19 cellular contexts compared by ENCODE assay signal in the genomic region with DNA sequence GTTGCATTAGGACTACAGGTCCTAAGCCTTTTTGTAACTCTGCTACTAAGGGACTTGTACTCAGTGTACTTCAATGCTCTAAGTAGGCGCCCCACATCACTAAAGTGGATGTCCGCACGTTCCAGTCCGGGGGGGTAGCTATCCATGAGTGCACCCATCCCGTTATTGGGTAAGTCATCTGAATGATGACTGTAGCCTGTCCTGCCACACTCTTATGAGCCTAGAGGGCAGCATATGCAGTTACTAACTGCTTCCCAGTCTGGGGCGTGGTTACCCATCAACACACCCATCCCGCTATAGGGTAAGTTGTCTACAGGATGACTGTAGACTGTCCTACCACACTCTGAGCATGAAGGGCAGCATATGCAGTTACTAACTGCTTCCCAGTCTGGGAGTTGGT.
DNase-seq lines count a peak whose midpoint lies in the region; ATAC-seq, FAIRE-seq and TF ChIP-seq lines count a peak whose summit lies in the region.
"Had no signal": no experiment of that assay in that cellular context is flagged by ENCODE, and none has a peak within 500 bp of the region (broad histone marks: within the 10 kb centered on the region; RNA-seq: fewer than 3 reads in every experiment).

No MANE protein-coding gene starts in this region.

- H2AK5ac ChIP-seq in H9 (ENCODE audit: insufficient read length, low read length) = peak overlapping the region; percentile 4

- H3K4me1 Mint-ChIP-seq in H9 = peaks cover 30 to 33% of the 10 kb centered on the region in 2 experiments
- H3K4me1 Mint-ChIP-seq: CD4-positive, CD25-positive, alpha-beta regulatory T cell; CD8-positive, alpha-beta memory T cell had no signal

- H4K8ac ChIP-seq in H9 (replicated peaks; ENCODE audit: insufficient read length, low read depth, low read length) = no peak overlapping the region

- no peak overlapping the region for H2BK20ac ChIP-seq in H9 (ENCODE audit: low read depth, low read length, poor library complexity, severe bottlenecking)

- H3K9me3 ChIP-seq in H9 (ENCODE audit: control insufficient read depth, low read depth, low read length) = no peaks in the 10 kb centered on the region
- no peaks in the 10 kb centered on the region for H3K9me3 ChIP-seq in kidney (ENCODE audit: control insufficient read depth in 1 of 2, low read length in 2 of 2)
- H3K9me3 ChIP-seq: BE2C had no signal

- no peaks in the 10 kb centered on the region for H3K23me2 ChIP-seq in H9 (ENCODE audit: insufficient read length, low read depth, low read length, poor library complexity, severe bottlenecking)

- H3K79me1 ChIP-seq in H9 (ENCODE audit: insufficient read depth, low read depth, low read length, poor library complexity, severe bottlenecking) = no peaks in the 10 kb centered on the region

- H3K23ac ChIP-seq in H9 (ENCODE audit: insufficient read length, low read depth, low read length) = no peak overlapping the region

- no peak overlapping the region for H4K5ac ChIP-seq in H9 (ENCODE audit: insufficient read length, low read depth, low read length)

- peak overlapping the region; percentile 41 for H2BK12ac ChIP-seq in H9 (ENCODE audit: insufficient read length, low read depth, low read length)

- no peak for DNase-seq in H9
- no peak for DNase-seq in bronchial epithelial cell (ENCODE audit: low read depth)
- peak; percentile 20 for DNase-seq in kidney
- DNase-seq in EL = no peak
- DNase-seq in NCI-H2196 treated with DMSO at 0.1 percent for 48 hours (lab: John Stamatoyannopoulos, UW; ENCODE audit: unreplicated experiment) = no peak
- DNase-seq: BE2C; C1 segment of cervical spinal cord; CD4-positive, CD25-positive, alpha-beta regulatory T cell; CD8-positive, alpha-beta memory T cell; COR-L47; DMS 273 treated with DMSO at 0.1 percent for 48 hours; DND-41; HCEC 1CT; IMR-90 had no signal

- H3K4me1 ChIP-seq in H9 (ENCODE audit: insufficient read depth, low read length) (peaks cover 10% of the 10 kb centered on the region; the same call in 1 of the 2 replicates), kidney (ENCODE audit: control insufficient read depth in 1 of 2, insufficient read depth in 1 of 2, low read depth in 1 of 2, low read length in 2 of 2) (no peaks in the 10 kb centered on the region)
- H3K4me1 ChIP-seq: BE2C had no signal

- no CpG with 5 or more reads among the region's 7 CpGs for WGBS in H9 (ENCODE audit: extremely low coverage, insufficient read length, low lambda C conversion rate)

- H3T11ph ChIP-seq in H9 (ENCODE audit: low read length) = no peak overlapping the region

- no peak overlapping the region for H2AFZ ChIP-seq in H9 (ENCODE audit: low read length)

- no peaks in the 10 kb centered on the region for H4K20me1 ChIP-seq in H9 (ENCODE audit: control insufficient read depth, insufficient read depth, insufficient read length)

- peak overlapping the region; percentile 96 for H3K27ac ChIP-seq in H9 (ENCODE audit: insufficient read length, low read depth, low read length)
- no peak overlapping the region for H3K27ac ChIP-seq in kidney (ENCODE audit: low read depth in 2 of 2, low read length in 2 of 2)
- H3K27ac ChIP-seq: HL-60 had no signal

- H3K27me3 ChIP-seq in H9 (ENCODE audit: insufficient read depth, low read length) (no peaks in the 10 kb centered on the region), bronchial epithelial cell (ENCODE audit: control insufficient read depth, insufficient read depth, low read length) (no peaks in the 10 kb centered on the region)
- H3K27me3 ChIP-seq: BE2C had no signal

- no peaks in the 10 kb centered on the region for H3K79me2 ChIP-seq in H9 (ENCODE audit: insufficient read depth, low read length)

- H3K9me3 Mint-ChIP-seq in H9 = no peaks in the 10 kb centered on the region; a peak in 1 of 5 replicates

- peak overlapping the region; percentile 58 to 100 (median 100); a peak in 4 of 7 replicates for H3K27ac Mint-ChIP-seq in H9
- H3K27ac Mint-ChIP-seq: CD4-positive, CD25-positive, alpha-beta regulatory T cell; CD8-positive, alpha-beta memory T cell had no signal

- no peak overlapping the region for H3K9ac ChIP-seq in H9 (ENCODE audit: extremely low read depth, insufficient read length, low read length)
- no peak overlapping the region for H3K9ac ChIP-seq in kidney (ENCODE audit: low read length in 2 of 2)

- no peak overlapping the region for H3K4me2 ChIP-seq in H9 (ENCODE audit: insufficient read depth, insufficient read length, low read length)

- intact Hi-C loops in kidney (cut with DNase I) = no loop called here

- H3K27me3 Mint-ChIP-seq in H9 (ENCODE audit: low read depth) = no peaks in the 10 kb centered on the region
- H3K27me3 Mint-ChIP-seq: CD4-positive, CD25-positive, alpha-beta regulatory T cell; CD8-positive, alpha-beta memory T cell had no signal

- FAIRE-seq in bronchial epithelial cell (lab: Jason Lieb, UNC) = peak; percentile 13
- FAIRE-seq in kidney (lab: Jason Lieb, UNC) = no peak
- FAIRE-seq: G401.6, GM12891, K562 had no signal

- H3K56ac ChIP-seq in H9 (ENCODE audit: insufficient read length, low read depth, low read length) = no peak overlapping the region

- peak overlapping the region; percentile 92 for H4K91ac ChIP-seq in H9 (ENCODE audit: insufficient read length, low read depth, low read length)

- H2BK15ac ChIP-seq in H9 (ENCODE audit: low read depth, low read length) = peak overlapping the region; percentile 26; the same call in 1 of the 2 replicates

- H3K36me3 Mint-ChIP-seq in H9 (ENCODE audit: insufficient read depth in 1 of 3, low read depth in 3 of 3) = peaks cover 0 to 12% (median 0%) of the 10 kb centered on the region in 3 experiments; a peak in 3 of 7 replicates
- H3K36me3 Mint-ChIP-seq: CD4-positive, CD25-positive, alpha-beta regulatory T cell; CD8-positive, alpha-beta memory T cell had no signal

- peak overlapping the region; percentile 66 for H3K18ac ChIP-seq in H9 (ENCODE audit: insufficient read length, low read depth, low read length)

- TF ChIP-seq CTCF in H9 (conservative IDR thresholded peaks at IDR 0.05) = no peak
- TF ChIP-seq CTCF in bronchial epithelial cell (IDR thresholded peaks at IDR 0.05; ENCODE audit: insufficient read depth, low read length, severe bottlenecking) = no peak
- no peak for TF ChIP-seq CTCF in kidney (IDR thresholded peaks at IDR 0.05; ENCODE audit: borderline replicate concordance, extremely low read depth, insufficient read depth)

- H3K36me3 ChIP-seq in bronchial epithelial cell (ENCODE audit: control insufficient read depth, insufficient read depth, low read length) = no peaks in the 10 kb centered on the region
- no peaks in the 10 kb centered on the region for H3K36me3 ChIP-seq in kidney (ENCODE audit: control insufficient read depth in 1 of 2, insufficient read depth in 2 of 2, low read length in 2 of 2)
- H3K36me3 ChIP-seq: BE2C had no signal

- no peak overlapping the region for H3K4me3 Mint-ChIP-seq in H9
- H3K4me3 Mint-ChIP-seq: CD4-positive, CD25-positive, alpha-beta regulatory T cell had no signal

- peak overlapping the region; percentile 47 for H2BK5ac ChIP-seq in H9 (ENCODE audit: insufficient read length, low read length)

- H3K4me3 ChIP-seq in bronchial epithelial cell (ENCODE audit: low read depth, low read length) (no peak overlapping the region), kidney (ENCODE audit: low read length in 2 of 2) (no peak overlapping the region)
- H3K4me3 ChIP-seq: K562 had no signal

- peak overlapping the region; percentile 20; the same call in 1 of the 2 replicates for H3K14ac ChIP-seq in H9 (ENCODE audit: insufficient read depth, low read length)

- H3K4ac ChIP-seq in H9 (ENCODE audit: low read depth, low read length) = peak overlapping the region; percentile 10

- no peak for ATAC-seq in GM18517 (IDR thresholded peaks at IDR 0.05; ENCODE audit: unreplicated experiment)
- ATAC-seq: K562 had no signal

- H2BK120ac ChIP-seq in H9 (ENCODE audit: low read depth, low read length, poor library complexity, severe bottlenecking) = no peak overlapping the region
